ENCODE assay signal across 8 cellular contexts in the genomic region with DNA sequence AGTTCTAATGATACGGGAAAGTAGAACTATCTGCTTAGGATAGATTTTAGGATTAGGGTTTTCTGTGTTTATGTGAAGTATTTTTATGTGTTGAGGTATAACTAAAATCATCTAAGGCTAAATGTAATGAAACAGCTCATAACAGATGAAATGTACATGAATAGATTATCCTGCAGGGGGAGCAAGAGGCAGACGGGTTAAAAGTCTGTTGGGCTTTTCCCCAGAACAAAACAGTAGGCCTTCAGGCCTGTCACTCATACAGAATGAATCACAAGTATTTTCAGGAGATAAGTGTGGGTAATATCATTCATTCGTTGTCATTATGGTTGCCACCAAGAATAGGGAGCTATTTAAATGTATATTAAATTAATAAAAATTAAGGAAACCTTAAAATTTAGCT.
DNase-seq lines count a peak whose midpoint lies in the region; ATAC-seq and TF ChIP-seq lines count a peak whose summit lies in the region.

No MANE protein-coding gene starts in this region.

- no peak overlapping the region for H3K4me3 Mint-ChIP-seq in activated T-helper 2 cell treated with anti-CD3 and anti-CD28 coated beads, Interferon-gamma antibody, Interleukin-2, Interleukin-4, amounts not matched to agents 10 μg/mL and 5 μg/mL and 100 μg/mL, durations not matched to agents 14 hours and 24 hours and 36 hours (ENCODE audit: low read depth)

- TF ChIP-seq CTCF in cardiac muscle cell (IDR thresholded peaks at IDR 0.05; ENCODE audit: low read depth, low read length) (peak; percentile 64), gastrocnemius medialis (IDR thresholded peaks at IDR 0.05 in 4 of 5, conservative IDR thresholded peaks at IDR 0.05 in 1 of 5) (peak; percentile 33 to 47 (median 41))

- intact Hi-C loops in activated T-helper 2 cell treated with anti-CD3 and anti-CD28 coated beads, Interferon-gamma antibody, Interleukin-2, Interleukin-4, amounts not matched to agents 10 μg/mL and 5 μg/mL and 100 μg/mL, durations not matched to agents 14 hours and 24 hours and 36 hours (cut with micrococcal nuclease): loop anchor here (1.0 to 10.0 kb wide), 5 partner anchors 17 to 565 kb away; no protein-coding TSS in a partner anchor
- intact Hi-C loops in gastrocnemius medialis (cut with DNase I; ENCODE audit: low total_unique reads): loop anchor here (5.0 to 10.0 kb wide), 2 partner anchors 358 to 561 kb away; no protein-coding TSS in a partner anchor

- H3K36me3 ChIP-seq in cardiac muscle cell: peaks cover under 1% of the 10 kb centered on the region
- H3K36me3 ChIP-seq in gastrocnemius medialis: peaks cover 0 to 18% of the 10 kb centered on the region in 2 donors

- H3K4me3 ChIP-seq in cardiac muscle cell (no peak overlapping the region), gastrocnemius medialis (no peak overlapping the region)

- H3K27ac ChIP-seq in cardiac muscle cell: no peak overlapping the region
- no peak overlapping the region for H3K27ac ChIP-seq in gastrocnemius medialis

- peak; percentile 57 for ATAC-seq in GM21367 (IDR thresholded peaks at IDR 0.05; ENCODE audit: unreplicated experiment)
- ATAC-seq in gastrocnemius medialis: peak; percentile 53 to 81
- ATAC-seq in GM19455 (IDR thresholded peaks at IDR 0.05; ENCODE audit: unreplicated experiment): no peak
- ATAC-seq in GM18520 (IDR thresholded peaks at IDR 0.05; ENCODE audit: unreplicated experiment): no peak

- H3K27ac Mint-ChIP-seq in activated T-helper 2 cell treated with anti-CD3 and anti-CD28 coated beads, Interferon-gamma antibody, Interleukin-2, Interleukin-4, amounts not matched to agents 10 μg/mL and 5 μg/mL and 100 μg/mL, durations not matched to agents 14 hours and 24 hours and 36 hours: peak overlapping the region; percentile 24

- peaks cover 8% of the 10 kb centered on the region for H3K4me1 ChIP-seq in cardiac muscle cell (ENCODE audit: low read depth)
- peaks cover 0 to 16% of the 10 kb centered on the region in 2 donors for H3K4me1 ChIP-seq in gastrocnemius medialis

- H3K36me3 Mint-ChIP-seq in activated T-helper 2 cell treated with anti-CD3 and anti-CD28 coated beads, Interferon-gamma antibody, Interleukin-2, Interleukin-4, amounts not matched to agents 10 μg/mL and 5 μg/mL and 100 μg/mL, durations not matched to agents 14 hours and 24 hours and 36 hours (ENCODE audit: low read depth): peaks cover 72% of the 10 kb centered on the region

- H3K9me3 Mint-ChIP-seq in activated T-helper 2 cell treated with anti-CD3 and anti-CD28 coated beads, Interferon-gamma antibody, Interleukin-2, Interleukin-4, amounts not matched to agents 10 μg/mL and 5 μg/mL and 100 μg/mL, durations not matched to agents 14 hours and 24 hours and 36 hours: no peaks in the 10 kb centered on the region

- no peak for TF ChIP-seq POLR2A in gastrocnemius medialis (IDR thresholded peaks at IDR 0.05)

- H3K9me3 ChIP-seq in cardiac muscle cell (ENCODE audit: low read depth): no peaks in the 10 kb centered on the region
- no peaks in the 10 kb centered on the region for H3K9me3 ChIP-seq in gastrocnemius medialis

- H3K27me3 ChIP-seq in cardiac muscle cell (no peaks in the 10 kb centered on the region), gastrocnemius medialis (no peaks in the 10 kb centered on the region)

- DNase-seq in COLO829 (ENCODE audit: low spot score): peak; percentile 63
- DNase-seq in NCI-H1694 (lab: John Stamatoyannopoulos, UW): peak; percentile 14
- no peak for DNase-seq in activated T-helper 2 cell treated with anti-CD3 and anti-CD28 coated beads, Interferon-gamma antibody, Interleukin-2, Interleukin-4, amounts not matched to agents 10 μg/mL and 5 μg/mL and 100 μg/mL, durations not matched to agents 14 hours and 24 hours and 36 hours (ENCODE audit: low spot score)
- peak; percentile 31 to 85 for DNase-seq in cardiac muscle cell (ENCODE audit: low read depth in 1 of 2, low spot score in 1 of 2)
- DNase-seq in gastrocnemius medialis: no peak

- H3K4me1 Mint-ChIP-seq in activated T-helper 2 cell treated with anti-CD3 and anti-CD28 coated beads, Interferon-gamma antibody, Interleukin-2, Interleukin-4, amounts not matched to agents 10 μg/mL and 5 μg/mL and 100 μg/mL, durations not matched to agents 14 hours and 24 hours and 36 hours (ENCODE audit: low read depth): peaks cover 11% of the 10 kb centered on the region

- in situ Hi-C loops in gastrocnemius medialis (cut with MboI; ENCODE audit: low sequenced_read_pairs in 4 of 4): no loop called here

- no peaks in the 10 kb centered on the region for H3K27me3 Mint-ChIP-seq in activated T-helper 2 cell treated with anti-CD3 and anti-CD28 coated beads, Interferon-gamma antibody, Interleukin-2, Interleukin-4, amounts not matched to agents 10 μg/mL and 5 μg/mL and 100 μg/mL, durations not matched to agents 14 hours and 24 hours and 36 hours (ENCODE audit: low read depth)

Comparison
In these comparisons a context has a peak if more than half of its experiments do, and no peak if none do; other contexts are left out.
1. DNase-seq: peak in COLO829 (single experiment), NCI-H1694 (single experiment) and cardiac muscle cell (2 of 2); none in activated T-helper 2 cell treated with anti-CD3 and anti-CD28 coated beads, Interferon-gamma antibody, Interleukin-2, Interleukin-4, amounts not matched to agents 10 μg/mL and 5 μg/mL and 100 μg/mL, durations not matched to agents 14 hours and 24 hours and 36 hours (single experiment) and gastrocnemius medialis (0 of 2).
2. ATAC-seq: peak in GM21367 (single experiment) and gastrocnemius medialis (2 of 2); none in GM19455 (single experiment) and GM18520 (single experiment).